ENCODE assay signal across 19 cellular contexts in the genomic region with DNA sequence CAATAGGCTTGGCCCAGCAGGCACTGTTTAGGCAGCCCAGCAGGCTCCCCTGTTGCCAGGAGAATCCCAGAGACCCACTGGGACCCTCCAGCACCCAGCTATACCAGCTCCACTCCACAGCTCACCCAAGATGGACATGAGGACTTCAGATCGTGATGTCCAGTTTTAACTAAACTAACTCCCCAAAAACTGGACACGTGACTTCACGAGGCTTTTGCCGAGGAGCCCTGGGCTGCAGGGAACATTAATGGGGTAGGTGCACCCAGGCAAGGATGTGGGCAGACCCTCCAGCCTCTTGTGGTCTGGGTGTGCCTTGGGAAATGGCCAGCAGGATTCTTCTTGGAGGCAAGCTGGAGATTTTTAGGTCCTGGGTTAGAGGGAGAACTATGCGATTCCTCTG. TPM values are rescaled to one million over a fixed set of nuclear protein-coding genes. Genes with fewer than 3 reads are reported as not detected.
DNase-seq lines count a peak whose midpoint lies in the region; ATAC-seq and TF ChIP-seq lines count a peak whose summit lies in the region.
"Had no signal": no experiment of that assay in that cellular context is flagged by ENCODE, and none has a peak within 500 bp of the region (broad histone marks: within the 10 kb centered on the region; RNA-seq: fewer than 3 reads in every experiment).

No MANE protein-coding gene starts in this region.

- H3K27me3 ChIP-seq in heart right ventricle = peaks cover 0 to 11% (median 0%) of the 10 kb centered on the region in 7 donors
- H3K27me3 ChIP-seq in spleen (replicated peaks in 1 of 7) = peaks cover 0 to 41% (median 2%) of the 10 kb centered on the region in 7 donors
- no peaks in the 10 kb centered on the region for H3K27me3 ChIP-seq in aorta (ENCODE audit: control insufficient read depth in 1 of 2, insufficient read depth in 2 of 2, low read length in 1 of 2)

- intact Hi-C loops in cardiac septum (cut with DNase I) (loop anchor here (5.0 kb wide), 1 partner anchor 343 kb away; no protein-coding TSS in a partner anchor), heart right ventricle (cut with DNase I) (loop anchor here in 2 of 10 donors (5.0 to 10.0 kb wide), 2 partner anchors 143 to 145 kb away; no protein-coding TSS in a partner anchor), spleen (cut with DNase I; ENCODE audit: low total_unique reads) (no loop called here), aorta (cut with DNase I) (no loop called here)

- TF ChIP-seq CTCF in heart right ventricle (IDR thresholded peaks at IDR 0.05) (no peak), neural crest cell (conservative IDR thresholded peaks at IDR 0.05) (no peak), spleen (IDR thresholded peaks at IDR 0.05 in 8 of 11, conservative IDR thresholded peaks at IDR 0.05 in 3 of 11) (no peak)

- peak; percentile 24 for DNase-seq in cardiac septum (ENCODE audit: low spot score)
- no peak for DNase-seq in heart right ventricle
- no peak for DNase-seq in neural crest cell (ENCODE audit: low read depth, low spot score)
- no peak for DNase-seq in spleen
- peak; percentile 15 to 20 for DNase-seq in aorta
- DNase-seq in activated CD4-positive, alpha-beta T cell treated with anti-CD3 and anti-CD28 coated beads, Interleukin-2, amount 50 U/mL, for 48 hours = no peak
- no peak for DNase-seq in T-helper 2 cell
- DNase-seq: BE2C; CD4-positive, alpha-beta T cell; DMS153; GF-D8; MV-4-11; NCI-H1694 treated with DMSO at 0.1 percent for 48 hours; NCI-H2227 treated with DMSO at 0.1 percent for 48 hours; NCI-H510A treated with DMSO at 0.1 percent for 48 hours; PC-3; RPMI8226; SHP77 treated with DMSO at 0.1 percent for 48 hours had no signal

- H3K36me3 ChIP-seq in heart right ventricle (no peaks in the 10 kb centered on the region), spleen (no peaks in the 10 kb centered on the region), aorta (ENCODE audit: control insufficient read depth in 1 of 2, insufficient read depth in 2 of 2, low read length in 1 of 2) (no peaks in the 10 kb centered on the region)
- H3K36me3 ChIP-seq: BE2C had no signal

- peak overlapping the region; percentile 19 for H3K4me3 Mint-ChIP-seq in neural crest cell
- H3K4me3 Mint-ChIP-seq: CD4-positive, alpha-beta T cell had no signal

- ATAC-seq in heart right ventricle (no peak), aorta (ENCODE audit: low FRiP score) (no peak), HG03175 (IDR thresholded peaks at IDR 0.05; ENCODE audit: unreplicated experiment) (no peak)
- ATAC-seq: PC-3 had no signal

- H3K9me3 ChIP-seq in heart right ventricle (no peaks in the 10 kb centered on the region), spleen (no peaks in the 10 kb centered on the region), aorta (ENCODE audit: control insufficient read depth, low read length) (no peaks in the 10 kb centered on the region)
- H3K9me3 ChIP-seq: BE2C had no signal

- TF ChIP-seq POLR2A in spleen (IDR thresholded peaks at IDR 0.05) = no peak

- 93 to 98% methylated on average over 5 of the region's 5 CpGs for WGBS in heart right ventricle, 2 donors
- 87 to 95% (median 90%) methylated on average over 5 of the region's 5 CpGs for WGBS in spleen, 5 donors
- WGBS in aorta, 2 donors = 91 to 94% methylated on average over 5 of the region's 5 CpGs

- H3K9me3 Mint-ChIP-seq in neural crest cell = no peaks in the 10 kb centered on the region
- H3K9me3 Mint-ChIP-seq: CD4-positive, alpha-beta T cell had no signal

- no peaks in the 10 kb centered on the region for H3K27me3 Mint-ChIP-seq in neural crest cell (ENCODE audit: low read depth)
- H3K27me3 Mint-ChIP-seq: CD4-positive, alpha-beta T cell had no signal

- peaks cover 25% of the 10 kb centered on the region for H3K4me1 Mint-ChIP-seq in neural crest cell

- H3K4me3 ChIP-seq in heart right ventricle (no peak overlapping the region), spleen (no peak overlapping the region), aorta (ENCODE audit: low read length in 2 of 2) (no peak overlapping the region)

- H3K4me1 ChIP-seq in heart right ventricle = peaks cover 0 to 37% (median 11%) of the 10 kb centered on the region in 9 donors
- H3K4me1 ChIP-seq in spleen = peaks cover 0 to 24% (median 14%) of the 10 kb centered on the region in 6 donors
- H3K4me1 ChIP-seq in aorta (ENCODE audit: control insufficient read depth in 1 of 2, insufficient read depth in 2 of 2, low read length in 2 of 2) = no peaks in the 10 kb centered on the region

- H3K27ac ChIP-seq in heart right ventricle (no peak overlapping the region), spleen (peak overlapping the region in 5 of 8 donors; percentile 7 to 79 (median 75)), aorta (ENCODE audit: low read depth in 1 of 2, low read length in 2 of 2) (no peak overlapping the region)

- no peaks in the 10 kb centered on the region for H3K36me3 Mint-ChIP-seq in neural crest cell (ENCODE audit: low read depth)

- peak overlapping the region; percentile 27 for H3K27ac Mint-ChIP-seq in neural crest cell (ENCODE audit: unreplicated experiment)
- H3K27ac Mint-ChIP-seq: CD4-positive, alpha-beta T cell had no signal

RNA-seq across cellular contexts. Expression of gene NKD2, which starts 8.9 kb away (rescaled TPM):
- total RNA-seq in cardiac septum (3.6 TPM), heart right ventricle (1 to 10 TPM in 7 of 10 donors, under 1 TPM in 3; 0.31 to 4.5 (median 1.5) TPM), neural crest cell (15.6 and 20.6 TPM in 2 replicates), spleen (10 to 100 TPM in 6 of 7 donors, 1 to 10 TPM in 1; 1.4 to 52.3 (median 17.9) TPM), aorta (1 to 10 TPM; 2.8 to 6.8 TPM)
- polyA plus RNA-seq in heart right ventricle (10 to 100 TPM in 1 of 2 donors, 1 to 10 TPM in 1; 5.3 to 12.7 TPM), spleen (10 to 100 TPM in 1 of 3 donors, 1 to 10 TPM in 2; 5.9 to 16.4 (median 7.0) TPM), aorta (under 1 TPM in 1 of 2 donors, not detected in 1; 0.10 TPM)

Comparison
In these comparisons a context has a peak if more than half of its experiments do, and no peak if none do; other contexts are left out.
1. DNase-seq: peak in cardiac septum (single experiment) and aorta (2 of 2); none in heart right ventricle (0 of 2), neural crest cell (single experiment), spleen (single experiment), activated CD4-positive, alpha-beta T cell treated with anti-CD3 and anti-CD28 coated beads, Interleukin-2, amount 50 U/mL, for 48 hours (0 of 2) and T-helper 2 cell (0 of 5).
2. H3K27ac ChIP-seq: peak in spleen (5 of 8); none in heart right ventricle (0 of 10) and aorta (0 of 2).